ENCODE assay signal across 8 cellular contexts in the genomic region with DNA sequence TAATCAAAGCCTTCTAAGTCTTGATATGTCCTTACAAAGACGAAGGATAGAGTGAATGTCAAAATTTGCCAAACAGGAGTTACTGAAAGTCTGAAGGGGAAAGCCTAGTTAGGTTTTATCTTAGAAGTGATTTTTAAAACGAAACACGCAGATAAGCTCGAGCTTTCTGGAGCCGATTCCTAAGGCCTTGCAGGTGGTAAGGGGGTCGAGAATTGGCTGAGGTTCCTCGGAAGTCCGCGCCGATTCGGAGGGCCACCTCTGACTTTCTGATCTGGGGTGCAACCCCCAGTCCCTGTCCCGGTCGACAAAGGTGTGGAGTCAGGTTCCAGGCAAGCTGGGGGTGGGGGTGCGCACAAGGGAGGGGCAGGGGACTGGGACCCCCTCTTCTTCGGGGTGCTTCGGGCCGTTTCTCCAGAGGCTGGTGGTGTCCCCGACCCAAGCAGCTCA. TPM values are rescaled to one million over a fixed set of nuclear protein-coding genes. Genes with fewer than 3 reads are reported as not detected.
DNase-seq lines count a peak whose midpoint lies in the region; ATAC-seq, FAIRE-seq and TF ChIP-seq lines count a peak whose summit lies in the region.

No MANE protein-coding gene starts in this region.

- no peaks in the 10 kb centered on the region for H3K27me3 ChIP-seq in body of pancreas
- H3K27me3 ChIP-seq in lung (ENCODE audit: control insufficient read depth, insufficient read depth): no peaks in the 10 kb centered on the region
- H3K27me3 ChIP-seq in tibial artery: no peaks in the 10 kb centered on the region

- TF ChIP-seq EP300 in A549 (IDR thresholded peaks at IDR 0.05): no peak

- H3K9me3 ChIP-seq in A549 (no peaks in the 10 kb centered on the region), body of pancreas (no peaks in the 10 kb centered on the region), lung (ENCODE audit: control insufficient read depth in 2 of 2, insufficient read depth in 1 of 2, low read length in 1 of 2) (no peaks in the 10 kb centered on the region), tibial artery (no peaks in the 10 kb centered on the region)

- DNase-seq in A549 (ENCODE audit: low read depth in 1 of 2, low spot score in 1 of 2) (no peak), LNCaP clone FGC (ENCODE audit: low read depth) (no peak), body of pancreas (no peak), lung (ENCODE audit: low spot score) (no peak), tibial artery (no peak), amniotic stem cell (lab: John Stamatoyannopoulos, UW) (no peak), NCI-H146 (lab: John Stamatoyannopoulos, UW) (no peak)

- TF ChIP-seq RAD21 in A549 (conservative IDR thresholded peaks at IDR 0.05 in 1 of 2, IDR thresholded peaks at IDR 0.05 in 1 of 2): no peak

- H3K36me3 ChIP-seq in body of pancreas (replicated peaks in 1 of 2; ENCODE audit: insufficient read depth in 1 of 2, low read depth in 2 of 2): no peaks in the 10 kb centered on the region
- H3K36me3 ChIP-seq in lung (ENCODE audit: control insufficient read depth in 2 of 2, insufficient read depth in 2 of 2, low read length in 2 of 2): no peaks in the 10 kb centered on the region
- H3K36me3 ChIP-seq in tibial artery: no peaks in the 10 kb centered on the region

- POLR2A ChIA-PET in A549 (lab: Yijun Ruan, JAX): interaction anchor here (0.6 to 2.4 kb wide), 7 partner anchors 12 to 559 kb away, joined by 3 to 10 read pairs (median 3); no protein-coding TSS in a partner anchor

- CTCF ChIA-PET in A549 (lab: Yijun Ruan, JAX): interaction anchor here (0.7 to 1.7 kb wide), 2 partner anchors 17 to 122 kb away, joined by 3 to 4 read pairs; no protein-coding TSS in a partner anchor

- TF ChIP-seq POLR2A in A549 (IDR thresholded peaks at IDR 0.05; ENCODE audit: low read length) (no peak), body of pancreas (IDR thresholded peaks at IDR 0.05) (no peak)

- 12% methylated on average over 15 of the region's 18 CpGs for WGBS in A549 (ENCODE audit: missing lambda C conversion rate)
- 0 to 1% methylated on average over 11 to 18 of the region's 18 CpGs for WGBS in body of pancreas, 2 donors
- 0% methylated on average over 13 to 18 of the region's 18 CpGs for WGBS in lung, 2 donors

- FAIRE-seq in A549 (lab: Jason Lieb, UNC): no peak

- H3K4me1 ChIP-seq in A549 (peaks cover 33% of the 10 kb centered on the region), body of pancreas (peaks cover 33% of the 10 kb centered on the region), lung (ENCODE audit: control insufficient read depth in 2 of 2, insufficient read depth in 2 of 2, low read length in 2 of 2) (peaks cover 9 to 22% of the 10 kb centered on the region in 2 donors), tibial artery (peaks cover 0 to 36% (median 25%) of the 10 kb centered on the region in 4 donors)

- H3K4me3 ChIP-seq in A549 (peak overlapping the region; percentile 78), LNCaP clone FGC (ENCODE audit: low read depth, low read length) (peak overlapping the region; percentile 80), body of pancreas (peak overlapping the region; percentile 13 to 64), lung (peak overlapping the region; percentile 96), tibial artery (peak overlapping the region; percentile 69 to 93)

- peak overlapping the region; percentile 93 for H3K4me2 ChIP-seq in A549

- intact Hi-C loops in body of pancreas (cut with DNase I) (no loop called here), tibial artery (cut with DNase I; ENCODE audit: low total_unique reads) (loop anchor here (2.0 to 10.0 kb wide), 3 partner anchors 189 to 267 kb away; no protein-coding TSS in a partner anchor)

- ATAC-seq in A549: no peak; a peak in 2 of 6 replicates
- peak; percentile 9 for ATAC-seq in GM19023 (IDR thresholded peaks at IDR 0.05; ENCODE audit: unreplicated experiment)
- no peak for ATAC-seq in body of pancreas
- ATAC-seq in lung (ENCODE audit: insufficient read depth, low FRiP score): no peak

- H3K27ac ChIP-seq in A549: peak overlapping the region; percentile 98 to 99
- H3K27ac ChIP-seq in body of pancreas: peak overlapping the region; percentile 93 to 97 (median 96)
- peak overlapping the region; percentile 98 to 99 for H3K27ac ChIP-seq in lung (ENCODE audit: low read depth in 1 of 2, low read length in 1 of 2)
- H3K27ac ChIP-seq in tibial artery: peak overlapping the region; percentile 92 to 98

- TF ChIP-seq CTCF in A549 (IDR thresholded peaks at IDR 0.05): no peak
- TF ChIP-seq CTCF in LNCaP clone FGC (IDR thresholded peaks at IDR 0.05; ENCODE audit: control insufficient read depth, extremely low read depth, insufficient read depth): no peak
- no peak for TF ChIP-seq CTCF in body of pancreas (IDR thresholded peaks at IDR 0.05)
- no peak for TF ChIP-seq CTCF in lung (IDR thresholded peaks at IDR 0.05; ENCODE audit: control extremely low read depth, extremely low read depth)
- TF ChIP-seq CTCF in tibial artery (IDR thresholded peaks at IDR 0.05): no peak

TF ChIP-seq in A549, 52 proteins besides CTCF, POLR2A, EP300 and RAD21:
- no peak for TF ChIP-seq HDAC2 (IDR thresholded peaks at IDR 0.05)
- no peak for TF ChIP-seq REST (IDR thresholded peaks at IDR 0.05)
- no peak for TF ChIP-seq HMGXB4 (CRISPR knock-in tag; IDR thresholded peaks at IDR 0.05; ENCODE audit: borderline replicate concordance)

RNA-seq across cellular contexts. Expression of gene CUL1, which starts 0.7 kb away (rescaled TPM):
- polyA plus RNA-seq in A549 (2011; rRNA removed) (59.3 and 70.6 TPM in 2 replicates), A549 (2017; fragmentation: RNase III; extraction: RNeasy Plus Mini Kit Qiagen cat#74134 plus additional on column Dnase treatment) (55.1 to 57.9 TPM (median 56.8 TPM) in 3 replicates), lung (10 to 100 TPM; 22.9 to 29.7 TPM)
- polyA plus RNA-seq in A549 (2012; cell fraction: cytosol; rRNA removed): 31.7 and 34.0 TPM in 2 replicates
- polyA plus RNA-seq in A549 (2012; cell fraction: nucleus; rRNA removed): 19.2 and 29.9 TPM in 2 replicates
- 40.7 and 48.0 TPM in 2 replicates for polyA minus RNA-seq in A549 (2011; rRNA and poly(A)+ RNA removed)
- total RNA-seq in body of pancreas (10 to 100 TPM; 19.5 to 23.1 TPM), lung (10 to 100 TPM; 35.9 to 56.5 TPM)

Comparison
In these comparisons a context has a peak if more than half of its experiments do, and no peak if none do; other contexts are left out.
1. H3K4me3 ChIP-seq: peak in every context shown above with its lines; median percentile 96 in lung; 81 in tibial artery; 80 in LNCaP clone FGC; 78 in A549; 38 in body of pancreas.